In the genomic region with DNA sequence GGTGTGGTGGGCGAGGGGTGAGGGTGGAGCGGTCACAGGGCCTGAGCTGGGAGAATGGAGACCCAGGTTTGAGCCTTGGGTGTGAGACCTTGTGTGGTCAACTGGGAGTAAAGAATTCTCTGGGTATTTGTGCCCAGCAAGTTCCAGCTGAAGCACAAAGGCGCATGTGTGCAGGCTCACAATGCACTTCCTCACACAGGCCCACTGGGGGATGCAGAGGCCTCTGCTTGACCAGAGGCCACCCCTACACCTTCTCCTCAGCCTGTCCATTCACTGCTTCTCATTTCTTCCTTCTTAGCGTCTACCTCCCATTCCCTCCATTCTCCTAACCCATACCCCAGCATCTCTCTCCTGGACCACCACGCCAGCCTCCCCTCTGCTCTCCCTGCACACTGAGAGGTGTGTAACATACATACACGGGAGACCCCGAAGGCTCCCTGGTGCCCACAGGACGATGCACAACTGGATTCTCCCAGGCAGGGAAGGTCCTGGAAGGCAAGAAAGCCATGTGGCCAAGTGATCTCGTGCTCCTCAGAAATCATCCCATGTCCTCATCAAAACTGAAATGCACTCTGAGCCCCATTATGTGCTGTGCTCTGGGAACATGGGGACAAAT, we compare ENCODE assay signal across 27 cellular contexts. TPM values are rescaled to one million over a fixed set of nuclear protein-coding genes. Genes with fewer than 3 reads are reported as not detected.
"Had no signal": no experiment of that assay in that cellular context is flagged by ENCODE, and none has a peak within 500 bp of the region (broad histone marks: within the 10 kb centered on the region; RNA-seq: fewer than 3 reads in every experiment).

No MANE protein-coding gene starts in this region.

- H3K9me3 ChIP-seq: gastroesophageal sphincter, neutrophil, ovary, right lobe of liver, thoracic aorta, uterus had no signal

- H3K36me3 ChIP-seq: gastroesophageal sphincter, neutrophil, ovary, right lobe of liver, thoracic aorta, uterus had no signal

- DNase-seq: activated CD4-positive, alpha-beta T cell treated with anti-CD3 and anti-CD28 coated beads for 36 hours; activated CD4-positive, CD25-positive, alpha-beta regulatory T cell; activated CD8-positive, alpha-beta T cell treated with anti-CD3 and anti-CD28 coated beads, Interleukin-2, amount 10 ng/mL, durations not matched to agents 7 days and 5 days; activated gamma-delta T cell treated with Interleukin-2 at 50 U/mL for 16 hours; activated naive CD4-positive, alpha-beta T cell treated with anti-CD3 and anti-CD28 coated beads, Interleukin-2, amount 50 U/mL, for 16 hours; activated T-cell treated with anti-CD3 and anti-CD28 coated beads, Interleukin-2, amount 50 U/mL, for 24 hours; amygdala; caudate nucleus; cortex of kidney; effector memory CD8-positive, alpha-beta T cell; islet precursor cell; mammary epithelial cell; naive B cell; nephron progenitor cell; ovary; right lobe of liver; stimulated activated CD4-positive, alpha-beta T cell treated with anti-CD3 and anti-CD28 coated beads, Interleukin-12 subunit alpha, Interleukin-12 subunit beta, amount 100 ng/mL, for 4 hours; stimulated activated CD4-positive, alpha-beta T cell treated with anti-CD3 and anti-CD28 coated beads, Interleukin-4, amount 100 ng/mL, for 1 hour; stimulated activated naive CD8-positive, alpha-beta T cell treated with anti-CD3 and anti-CD28 coated beads, Interleukin-15, Interleukin-2, amounts not matched to agents 100 U/mL and 50 U/mL, for 24 hours; trophoblast cell; uterus had no signal

- H3K9me3 Mint-ChIP-seq: activated T-cell treated with anti-CD3 and anti-CD28 coated beads, Interleukin-2, amount 50 U/mL, for 24 hours; effector memory CD8-positive, alpha-beta T cell; naive B cell; nephron progenitor cell had no signal

- H3K4me2 ChIP-seq: hepatocyte had no signal

- ATAC-seq: activated CD4-positive, alpha-beta T cell treated with anti-CD3 and anti-CD28 coated beads for 36 hours; activated CD8-positive, alpha-beta T cell treated with anti-CD3 and anti-CD28 coated beads, Interleukin-2, amount 10 ng/mL, durations not matched to agents 7 days and 5 days; effector memory CD8-positive, alpha-beta T cell; gastroesophageal sphincter; right lobe of liver; stimulated activated naive CD8-positive, alpha-beta T cell treated with anti-CD3 and anti-CD28 coated beads, Interleukin-15, Interleukin-2, amounts not matched to agents 100 U/mL and 50 U/mL, for 24 hours had no signal

- H3K27ac Mint-ChIP-seq: activated CD4-positive, alpha-beta T cell treated with anti-CD3 and anti-CD28 coated beads for 36 hours; activated CD8-positive, alpha-beta T cell treated with anti-CD3 and anti-CD28 coated beads, Interleukin-2, amount 10 ng/mL, durations not matched to agents 7 days and 5 days; activated T-cell treated with anti-CD3 and anti-CD28 coated beads, Interleukin-2, amount 50 U/mL, for 24 hours; effector memory CD8-positive, alpha-beta T cell; nephron progenitor cell; progenitor cell of endocrine pancreas had no signal

- H3K4me3 ChIP-seq: gastroesophageal sphincter, hepatocyte, ovary, right lobe of liver, skin epidermis, thoracic aorta, uterus had no signal

- H3K4me3 Mint-ChIP-seq: activated CD4-positive, alpha-beta T cell treated with anti-CD3 and anti-CD28 coated beads for 36 hours; activated CD8-positive, alpha-beta T cell treated with anti-CD3 and anti-CD28 coated beads, Interleukin-2, amount 10 ng/mL, durations not matched to agents 7 days and 5 days; activated T-cell treated with anti-CD3 and anti-CD28 coated beads, Interleukin-2, amount 50 U/mL, for 24 hours; effector memory CD8-positive, alpha-beta T cell; nephron progenitor cell had no signal

- H3K36me3 Mint-ChIP-seq: naive B cell had no signal

- H3K27me3 ChIP-seq: ovary, right lobe of liver had no signal

- H3K27ac ChIP-seq: gastroesophageal sphincter, hepatocyte, neutrophil, ovary, right lobe of liver, skin epidermis, thoracic aorta, uterus had no signal

- H3K79me2 ChIP-seq: hepatocyte had no signal

- H2AFZ ChIP-seq: hepatocyte had no signal

RNA-seq across cellular contexts. Expression of a gene that starts 12.3 kb away (rescaled TPM):
- total RNA-seq: activated CD8-positive, alpha-beta T cell treated with anti-CD3 and anti-CD28 coated beads, Interleukin-2, amount 10 ng/mL, durations not matched to agents 7 days and 5 days had no signal
